ENCODE assay signal across 12 cellular contexts in genomic region chr3:13353936-13354542, GRCh38.
DNase-seq lines count a peak whose midpoint lies in the region; ATAC-seq, FAIRE-seq and TF ChIP-seq lines count a peak whose summit lies in the region.
"Had no signal": no experiment of that assay in that cellular context is flagged by ENCODE, and none has a peak within 500 bp of the region (broad histone marks: within the 10 kb centered on the region; RNA-seq: fewer than 3 reads in every experiment).

No MANE protein-coding gene starts in this region.

- H3K9me3 ChIP-seq in BE2C (no peaks in the 10 kb centered on the region), HepG2 (ENCODE audit: low read length) (no peaks in the 10 kb centered on the region)

- intact Hi-C loops in HepG2 (cut with micrococcal nuclease; ENCODE audit: unreplicated experiment): loop anchor here (1.0 kb wide), 1 partner anchor 98 kb away; no protein-coding TSS in a partner anchor

- no peak overlapping the region for H3K4me2 ChIP-seq in HepG2 (ENCODE audit: low read depth, low read length)

- no peak overlapping the region for H3K9ac ChIP-seq in HepG2 (ENCODE audit: insufficient read depth, low read depth, low read length)
- H3K9ac ChIP-seq: parathyroid adenoma had no signal

- in situ Hi-C loops in HepG2 (cut with HindIII; ENCODE audit: extremely low pct_ligation_motif_present, low pct_unique_long_range_greater_than_20kb): no loop called here
- in situ Hi-C loops in GM13977 (cut with MboI; ENCODE audit: low pct_unique_long_range_greater_than_20kb, low sequenced_read_pairs, unreplicated experiment): no loop called here

- H3K9me3 Mint-ChIP-seq in activated naive CD8-positive, alpha-beta T cell treated with anti-CD3 and anti-CD28 coated beads for 36 hours: no peaks in the 10 kb centered on the region

- 0 out of 2 replicates have a peak, but pooled peaks have one; percentile 8 for TF ChIP-seq CTCF in BE2C (IDR thresholded peaks at IDR 0.05; ENCODE audit: low read depth, low read length)
- TF ChIP-seq CTCF in HepG2 (CRISPR knock-in tag; IDR thresholded peaks at IDR 0.05): peak; percentile 49
- no peak for TF ChIP-seq CTCF in GM13977 (IDR thresholded peaks at IDR 0.05; ENCODE audit: extremely low read depth, insufficient read depth, missing control alignments)
- TF ChIP-seq CTCF in D721Med (IDR thresholded peaks at IDR 0.05; ENCODE audit: insufficient read depth, missing control alignments): no peak

- TF ChIP-seq EP300 in HepG2 (IDR thresholded peaks at IDR 0.05; ENCODE audit: low read depth in 2 of 2, low read length in 2 of 2): no peak
- TF ChIP-seq EP300 in HepG2 (CRISPR knock-in tag; IDR thresholded peaks at IDR 0.05; ENCODE audit: borderline replicate concordance): no peak

- ATAC-seq in HepG2: peak; percentile 73
- ATAC-seq in HG02938 (IDR thresholded peaks at IDR 0.05; ENCODE audit: unreplicated experiment): no peak

- no peaks in the 10 kb centered on the region for H3K4me1 ChIP-seq in BE2C
- H3K4me1 ChIP-seq in HepG2 (ENCODE audit: insufficient read depth, low read length): no peaks in the 10 kb centered on the region
- H3K4me1 ChIP-seq: parathyroid adenoma had no signal

- H4K20me1 ChIP-seq in HepG2 (ENCODE audit: insufficient read depth, low read length): no peaks in the 10 kb centered on the region

- peak; percentile 37; the same call in 1 of the 2 replicates for TF ChIP-seq RAD21 in HepG2 (CRISPR knock-in tag; IDR thresholded peaks at IDR 0.05)

- H3K27ac ChIP-seq in HepG2 (ENCODE audit: extremely low read length, insufficient read depth, low read length): no peak overlapping the region
- H3K27ac ChIP-seq: parathyroid adenoma had no signal

- no peaks in the 10 kb centered on the region; the same call in 1 of the 2 replicates for H3K36me3 ChIP-seq in BE2C
- peaks cover 33% of the 10 kb centered on the region for H3K36me3 ChIP-seq in H7 (replicated peaks; ENCODE audit: control insufficient read depth, insufficient read depth, low read length)
- H3K36me3 ChIP-seq in HepG2 (replicated peaks in 1 of 2; ENCODE audit: control insufficient read depth in 1 of 2, insufficient read depth in 2 of 2, low read length in 2 of 2): peaks cover 46 to 93% of the 10 kb centered on the region in 2 experiments

- no peak overlapping the region for H2AFZ ChIP-seq in HepG2 (ENCODE audit: low read length)
- H2AFZ ChIP-seq: parathyroid adenoma had no signal

- peak overlapping the region; percentile 81 for H3K27ac Mint-ChIP-seq in activated naive CD8-positive, alpha-beta T cell treated with anti-CD3 and anti-CD28 coated beads for 36 hours

- no TSS peak for BruUV-seq in HepG2 (replicated peaks; lab: Mats Ljungman, UMichigan)

- 93% methylated on average over 2 of the region's 13 CpGs for WGBS in HepG2 (ENCODE audit: low lambda C conversion rate)

- CTCF ChIA-PET in HepG2 (lab: Yijun Ruan, JAX; ENCODE audit: low intra/inter-chr PET ratio, low total read pairs): interaction anchor here (1.6 kb wide), 1 partner anchor 108 kb away, joined by 8 read pairs; no protein-coding TSS in a partner anchor

- H3K4me3 Mint-ChIP-seq in activated naive CD8-positive, alpha-beta T cell treated with anti-CD3 and anti-CD28 coated beads for 36 hours: no peak overlapping the region

- H3K36me3 Mint-ChIP-seq in activated naive CD8-positive, alpha-beta T cell treated with anti-CD3 and anti-CD28 coated beads for 36 hours: peaks cover 39% of the 10 kb centered on the region

- POLR2A ChIA-PET in HepG2 (lab: Yijun Ruan, JAX): no interaction called here

- H3K4me3 ChIP-seq in BE2C (ENCODE audit: low read depth, low read length) (no peak overlapping the region), H7 (ENCODE audit: insufficient read depth, low read depth, low read length) (no peak overlapping the region), HepG2 (replicated peaks in 1 of 3; ENCODE audit: insufficient read depth in 1 of 3, low read depth in 2 of 3, low read length in 3 of 3) (no peak overlapping the region)

- DNase-seq in BE2C (no peak), H7 (peak; percentile 66), HepG2 (ENCODE audit: low spot score) (no peak), GM13977 (ENCODE audit: low spot score) (no peak), D721Med (ENCODE audit: insufficient read length, low spot score) (no peak), AML-193 (lab: John Stamatoyannopoulos, UW) (no peak)
- no peak for DNase-seq in activated naive CD8-positive, alpha-beta T cell treated with anti-CD3 and anti-CD28 coated beads for 36 hours
- DNase-seq: activated CD4-positive, CD25-positive, alpha-beta regulatory T cell; central memory CD4-positive, alpha-beta T cell; NCI-H446 treated with DMSO at 0.1 percent for 48 hours had no signal

- FAIRE-seq in HepG2 (lab: Jason Lieb, UNC): no peak
- no peak for FAIRE-seq in D721Med (lab: Jason Lieb, UNC)

- H3K27me3 ChIP-seq in BE2C: no peaks in the 10 kb centered on the region
- H3K27me3 ChIP-seq in H7 (ENCODE audit: control insufficient read depth, insufficient read depth, low read length): no peaks in the 10 kb centered on the region
- H3K27me3 ChIP-seq in HepG2 (ENCODE audit: control insufficient read depth in 1 of 2, insufficient read depth in 2 of 2, low read length in 2 of 2): no peaks in the 10 kb centered on the region

- H3K79me2 ChIP-seq in HepG2 (ENCODE audit: insufficient read depth, low read length): no peaks in the 10 kb centered on the region

- no peaks in the 10 kb centered on the region for H3K27me3 Mint-ChIP-seq in activated naive CD8-positive, alpha-beta T cell treated with anti-CD3 and anti-CD28 coated beads for 36 hours

- peaks cover 28% of the 10 kb centered on the region for H3K4me1 Mint-ChIP-seq in activated naive CD8-positive, alpha-beta T cell treated with anti-CD3 and anti-CD28 coated beads for 36 hours

- TF ChIP-seq POLR2A in HepG2 (IDR thresholded peaks at IDR 0.05; ENCODE audit: insufficient read depth in 1 of 2, low read depth in 2 of 2, low read length in 2 of 2): no peak

TF ChIP-seq in HepG2, 621 proteins besides CTCF, POLR2A, EP300 and RAD21 (continues in another document):
- TF ChIP-seq STAG1 (CRISPR knock-in tag; IDR thresholded peaks at IDR 0.05) (peak; percentile 57), AGO2 (optimal IDR thresholded peaks at IDR 0.05; ENCODE audit: low read depth, low read length) (peak; percentile 32), REPIN1 (CRISPR knock-in tag; IDR thresholded peaks at IDR 0.05; ENCODE audit: borderline replicate concordance, low read depth) (no peak), SMC3 (IDR thresholded peaks at IDR 0.05; ENCODE audit: low read length) (0 out of 2 replicates have a peak, but pooled peaks have one; percentile 13), ZFP91 (CRISPR knock-in tag; IDR thresholded peaks at IDR 0.05; ENCODE audit: borderline replicate concordance) (peak; percentile 31; the same call in 1 of the 2 replicates), XRCC5 (optimal IDR thresholded peaks at IDR 0.05; ENCODE audit: low read length) (peak; percentile 30)
- TF ChIP-seq, protein P1, sequence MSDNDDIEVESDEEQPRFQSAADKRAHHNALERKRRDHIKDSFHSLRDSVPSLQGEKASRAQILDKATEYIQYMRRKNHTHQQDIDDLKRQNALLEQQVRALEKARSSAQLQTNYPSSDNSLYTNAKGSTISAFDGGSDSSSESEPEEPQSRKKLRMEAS (IDR thresholded peaks at IDR 0.05): no peak
- TF ChIP-seq, protein P2, sequence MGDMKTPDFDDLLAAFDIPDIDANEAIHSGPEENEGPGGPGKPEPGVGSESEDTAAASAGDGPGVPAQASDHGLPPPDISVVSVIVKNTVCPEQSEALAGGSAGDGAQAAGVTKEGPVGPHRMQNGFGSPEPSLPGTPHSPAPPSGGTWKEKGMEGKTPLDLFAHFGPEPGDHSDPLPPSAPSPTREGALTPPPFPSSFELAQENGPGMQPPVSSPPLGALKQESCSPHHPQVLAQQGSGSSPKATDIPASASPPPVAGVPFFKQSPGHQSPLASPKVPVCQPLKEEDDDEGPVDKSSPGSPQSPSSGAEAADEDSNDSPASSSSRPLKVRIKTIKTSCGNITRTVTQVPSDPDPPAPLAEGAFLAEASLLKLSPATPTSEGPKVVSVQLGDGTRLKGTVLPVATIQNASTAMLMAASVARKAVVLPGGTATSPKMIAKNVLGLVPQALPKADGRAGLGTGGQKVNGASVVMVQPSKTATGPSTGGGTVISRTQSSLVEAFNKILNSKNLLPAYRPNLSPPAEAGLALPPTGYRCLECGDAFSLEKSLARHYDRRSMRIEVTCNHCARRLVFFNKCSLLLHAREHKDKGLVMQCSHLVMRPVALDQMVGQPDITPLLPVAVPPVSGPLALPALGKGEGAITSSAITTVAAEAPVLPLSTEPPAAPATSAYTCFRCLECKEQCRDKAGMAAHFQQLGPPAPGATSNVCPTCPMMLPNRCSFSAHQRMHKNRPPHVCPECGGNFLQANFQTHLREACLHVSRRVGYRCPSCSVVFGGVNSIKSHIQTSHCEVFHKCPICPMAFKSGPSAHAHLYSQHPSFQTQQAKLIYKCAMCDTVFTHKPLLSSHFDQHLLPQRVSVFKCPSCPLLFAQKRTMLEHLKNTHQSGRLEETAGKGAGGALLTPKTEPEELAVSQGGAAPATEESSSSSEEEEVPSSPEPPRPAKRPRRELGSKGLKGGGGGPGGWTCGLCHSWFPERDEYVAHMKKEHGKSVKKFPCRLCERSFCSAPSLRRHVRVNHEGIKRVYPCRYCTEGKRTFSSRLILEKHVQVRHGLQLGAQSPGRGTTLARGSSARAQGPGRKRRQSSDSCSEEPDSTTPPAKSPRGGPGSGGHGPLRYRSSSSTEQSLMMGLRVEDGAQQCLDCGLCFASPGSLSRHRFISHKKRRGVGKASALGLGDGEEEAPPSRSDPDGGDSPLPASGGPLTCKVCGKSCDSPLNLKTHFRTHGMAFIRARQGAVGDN (CRISPR knock-in tag; IDR thresholded peaks at IDR 0.05): 0 out of 2 replicates have a peak, but pooled peaks have one; percentile 8

Comparison
In these comparisons a context has a peak if more than half of its experiments do, and no peak if none do; other contexts are left out.
1. CTCF ChIP-seq: peak in BE2C (single experiment) and HepG2 (single experiment); none in GM13977 (single experiment) and D721Med (single experiment).